ENCODE assay signal across 20 cellular contexts in genomic region chr15:68416158-68416535, GRCh38. TPM values are rescaled to one million over a fixed set of nuclear protein-coding genes. Genes with fewer than 3 reads are reported as not detected.
"Had no signal": no experiment of that assay in that cellular context is flagged by ENCODE, and none has a peak within 500 bp of the region (broad histone marks: within the 10 kb centered on the region; RNA-seq: fewer than 3 reads in every experiment).

No MANE protein-coding gene starts in this region.

- FAIRE-seq: keratinocyte, TTC549 had no signal

- H3K36me3 Mint-ChIP-seq: activated naive CD8-positive, alpha-beta T cell treated with anti-CD3 and anti-CD28 coated beads, Interleukin-2, amount 10 ng/mL, durations not matched to agents 7 days and 5 days; naive thymus-derived CD4-positive, alpha-beta T cell; neural progenitor cell; WTC11 had no signal

- H3K4me2 ChIP-seq: neural progenitor cell had no signal

- H3K27ac ChIP-seq: body of pancreas, cardiac muscle cell, dorsolateral prefrontal cortex, neural progenitor cell, upper lobe of right lung had no signal

- H3K27ac Mint-ChIP-seq: activated naive CD4-positive, alpha-beta T cell treated with anti-CD3 and anti-CD28 coated beads for 36 hours; activated naive CD8-positive, alpha-beta T cell treated with anti-CD3 and anti-CD28 coated beads, Interleukin-2, amount 10 ng/mL, durations not matched to agents 7 days and 5 days; naive thymus-derived CD4-positive, alpha-beta T cell; neural progenitor cell; progenitor cell of endocrine pancreas; WTC11 had no signal

- H3K9me3 Mint-ChIP-seq: activated naive CD4-positive, alpha-beta T cell treated with anti-CD3 and anti-CD28 coated beads for 36 hours; activated naive CD8-positive, alpha-beta T cell treated with anti-CD3 and anti-CD28 coated beads, Interleukin-2, amount 10 ng/mL, durations not matched to agents 7 days and 5 days; naive thymus-derived CD4-positive, alpha-beta T cell; neural progenitor cell; WTC11 had no signal

- H3K4me1 Mint-ChIP-seq: naive thymus-derived CD4-positive, alpha-beta T cell had no signal

- H3K4me1 ChIP-seq: body of pancreas, upper lobe of right lung had no signal

- H3K9me3 ChIP-seq: body of pancreas, heart left ventricle, upper lobe of right lung had no signal

- ATAC-seq: body of pancreas; naive thymus-derived CD4-positive, alpha-beta T cell; upper lobe of right lung; WTC11 had no signal

- H3K27me3 Mint-ChIP-seq: activated naive CD8-positive, alpha-beta T cell treated with anti-CD3 and anti-CD28 coated beads, Interleukin-2, amount 10 ng/mL, durations not matched to agents 7 days and 5 days had no signal

- H2AFZ ChIP-seq: neural progenitor cell had no signal

- H3K27me3 ChIP-seq: body of pancreas, cardiac muscle cell, dorsolateral prefrontal cortex, heart left ventricle, neural progenitor cell, upper lobe of right lung had no signal

- H3K36me3 ChIP-seq: cardiac muscle cell, heart left ventricle, neural progenitor cell, upper lobe of right lung had no signal

- DNase-seq: activated naive CD4-positive, alpha-beta T cell treated with anti-CD3 and anti-CD28 coated beads for 36 hours; activated naive CD8-positive, alpha-beta T cell treated with anti-CD3 and anti-CD28 coated beads, Interleukin-2, amount 10 ng/mL, durations not matched to agents 7 days and 5 days; activated T-cell treated with anti-CD3 and anti-CD28 coated beads, Interleukin-2, amount 50 U/mL, for 48 hours; amygdala; body of pancreas; dorsolateral prefrontal cortex; naive thymus-derived CD4-positive, alpha-beta T cell; retina; stimulated activated CD4-positive, alpha-beta T cell treated with anti-CD3 and anti-CD28 coated beads, Interleukin-2, amount 100 ng/mL, for 48 hours; stimulated activated naive CD4-positive, alpha-beta T cell treated with Interleukin-2 at 50 U/mL for 16 hours; T-helper 1 cell; upper lobe of right lung had no signal

- H3K4me3 ChIP-seq: body of pancreas, cardiac muscle cell, dorsolateral prefrontal cortex, heart left ventricle, lung, neural progenitor cell, upper lobe of right lung had no signal

- H3K9ac ChIP-seq: neural progenitor cell had no signal

- H3K4me3 Mint-ChIP-seq: activated naive CD4-positive, alpha-beta T cell treated with anti-CD3 and anti-CD28 coated beads for 36 hours; activated naive CD8-positive, alpha-beta T cell treated with anti-CD3 and anti-CD28 coated beads, Interleukin-2, amount 10 ng/mL, durations not matched to agents 7 days and 5 days; naive thymus-derived CD4-positive, alpha-beta T cell; neural progenitor cell; WTC11 had no signal

RNA-seq across cellular contexts. Expression of gene ITGA11, which starts 15.8 kb away (rescaled TPM):
- total RNA-seq: progenitor cell of endocrine pancreas had no signal
- polyA plus RNA-seq: keratinocyte had no signal
